Comparison of ENCODE assay signal across 12 cellular contexts in the genomic region with DNA sequence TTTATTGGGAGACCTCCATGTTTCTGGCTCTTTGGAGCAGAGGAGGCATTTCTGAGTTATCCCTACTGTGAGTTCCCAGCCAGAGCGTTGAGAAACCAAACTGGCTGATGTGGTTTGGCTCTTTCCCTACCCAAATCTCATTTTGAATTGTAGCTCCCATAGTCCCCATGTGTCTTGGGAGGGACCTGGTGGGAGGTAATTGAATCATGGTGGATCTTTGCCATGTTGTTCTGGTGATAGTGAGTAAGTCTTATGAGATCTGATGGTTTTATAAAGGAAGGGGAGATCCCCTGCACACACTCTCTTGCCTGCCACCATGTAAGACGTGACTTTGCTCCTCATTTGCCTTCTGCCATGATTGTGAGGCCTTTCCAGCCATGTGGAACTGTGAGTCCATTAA. TPM values are rescaled to one million over a fixed set of nuclear protein-coding genes. Genes with fewer than 3 reads are reported as not detected.
DNase-seq lines count a peak whose midpoint lies in the region; ATAC-seq, FAIRE-seq and TF ChIP-seq lines count a peak whose summit lies in the region.
"Not testable (repeated sequence)": the region's sequence is repeated elsewhere in the genome, so short reads cannot be mapped to it uniquely, and the experiment has no call there.
"Had no signal": no experiment of that assay in that cellular context is flagged by ENCODE, and none has a peak within 500 bp of the region (broad histone marks: within the 10 kb centered on the region; RNA-seq: fewer than 3 reads in every experiment).

No MANE protein-coding gene starts in this region.

- 0 out of 5 replicates have a peak overlapping the region, but pooled peaks of 1 of the 2 experiments have one; percentile 1 for H3K4me3 Mint-ChIP-seq in H9
- H3K4me3 Mint-ChIP-seq in astrocyte (ENCODE audit: unreplicated experiment); nephron progenitor cell: not testable (repeated sequence)

- H2AFZ ChIP-seq in H9 (ENCODE audit: low read length); astrocyte (ENCODE audit: low read depth, low read length): not testable (repeated sequence)

- peak overlapping the region; percentile 50 to 69 (median 66) for H3K27ac Mint-ChIP-seq in H9
- not testable (repeated sequence) for H3K27ac Mint-ChIP-seq in astrocyte (ENCODE audit: unreplicated experiment)
- peak overlapping the region; percentile 91 for H3K27ac Mint-ChIP-seq in nephron progenitor cell

- H3T11ph ChIP-seq in H9 (ENCODE audit: low read length): not testable (repeated sequence)

- not testable (repeated sequence) for TF ChIP-seq POLR2A in esophagus muscularis mucosa (IDR thresholded peaks at IDR 0.05; ENCODE audit: low read depth); gastrocnemius medialis (IDR thresholded peaks at IDR 0.05)

- not testable (repeated sequence) for H2BK20ac ChIP-seq in H9 (ENCODE audit: low read depth, low read length, poor library complexity, severe bottlenecking)

- H2AK5ac ChIP-seq in H9 (ENCODE audit: insufficient read length, low read length): not testable (repeated sequence)

- H4K91ac ChIP-seq in H9 (ENCODE audit: insufficient read length, low read depth, low read length): not testable (repeated sequence)

- H3K9ac ChIP-seq in H9 (ENCODE audit: extremely low read depth, insufficient read length, low read length); HUES64 (ENCODE audit: low read depth, low read length); astrocyte (ENCODE audit: low read length): not testable (repeated sequence)

- not testable (repeated sequence) for TF ChIP-seq CTCF in H9 (conservative IDR thresholded peaks at IDR 0.05); astrocyte (IDR thresholded peaks at IDR 0.05; ENCODE audit: insufficient read depth, low read depth, low read length); astrocyte of the spinal cord (IDR thresholded peaks at IDR 0.05; ENCODE audit: low read depth, low read length); esophagus muscularis mucosa (IDR thresholded peaks at IDR 0.05); nephron progenitor cell (IDR thresholded peaks at IDR 0.05); gastrocnemius medialis (IDR thresholded peaks at IDR 0.05 in 4 of 5, conservative IDR thresholded peaks at IDR 0.05 in 1 of 5)

- not testable (repeated sequence) for DNase-seq in H9, nephron progenitor cell, gastrocnemius medialis
- DNase-seq in astrocyte (ENCODE audit: low read depth) (peak; percentile 65), astrocyte of the spinal cord (ENCODE audit: low read depth, low spot score) (peak; percentile 13), esophagus muscularis mucosa (ENCODE audit: extremely low spot score) (peak; percentile 42)

- H2BK120ac ChIP-seq in H9 (ENCODE audit: low read depth, low read length, poor library complexity, severe bottlenecking): not testable (repeated sequence)

- not testable (repeated sequence) for H3K14ac ChIP-seq in H9 (ENCODE audit: insufficient read depth, low read length)

- WGBS in H9 (ENCODE audit: extremely low coverage, insufficient read length, low lambda C conversion rate): no CpG with 5 or more reads among the region's 2 CpGs
- WGBS in HUES64: 90% methylated on average over 2 of the region's 2 CpGs
- WGBS in esophagus muscularis mucosa: 70% methylated on average over 2 of the region's 2 CpGs

- H3K27ac ChIP-seq in H9 (ENCODE audit: insufficient read length, low read depth, low read length) (peak overlapping the region; percentile 85), HUES64 (ENCODE audit: low read depth, low read length) (peak overlapping the region; percentile 91; the same call in 1 of the 2 replicates), gastrocnemius medialis (peak overlapping the region; percentile 65 to 94 (median 89))
- H3K27ac ChIP-seq in astrocyte (ENCODE audit: low read depth, low read length); esophagus muscularis mucosa (replicated peaks in 1 of 4): not testable (repeated sequence)

- not testable (repeated sequence) for H3K56ac ChIP-seq in H9 (ENCODE audit: insufficient read length, low read depth, low read length)

- H2BK5ac ChIP-seq in H9 (ENCODE audit: insufficient read length, low read length): not testable (repeated sequence)

- not testable (repeated sequence) for TF ChIP-seq EP300 in esophagus muscularis mucosa (IDR thresholded peaks at IDR 0.05)

- H3K36me3 ChIP-seq in HUES64 (ENCODE audit: insufficient read depth, low read length): peaks cover 26% of the 10 kb centered on the region; the same call in 1 of the 2 replicates
- not testable (repeated sequence) for H3K36me3 ChIP-seq in astrocyte (ENCODE audit: insufficient read depth, low read length); esophagus muscularis mucosa; gastrocnemius medialis

- H3K36me3 Mint-ChIP-seq in H9 (ENCODE audit: insufficient read depth in 1 of 3, low read depth in 3 of 3) (peaks cover 6 to 18% (median 18%) of the 10 kb centered on the region in 3 experiments; a peak in 6 of 7 replicates), nephron progenitor cell (ENCODE audit: low read depth) (peaks cover 87% of the 10 kb centered on the region)
- not testable (repeated sequence) for H3K36me3 Mint-ChIP-seq in astrocyte (ENCODE audit: low read depth, unreplicated experiment)

- not testable (repeated sequence) for H3K79me2 ChIP-seq in H9 (ENCODE audit: insufficient read depth, low read length); astrocyte (ENCODE audit: insufficient read depth, low read length)

- H3K4me1 ChIP-seq in H9 (ENCODE audit: insufficient read depth, low read length) (peaks cover 40% of the 10 kb centered on the region), HUES64 (ENCODE audit: insufficient read depth, low read length) (peaks cover 71% of the 10 kb centered on the region), esophagus muscularis mucosa (peaks cover 0 to 34% (median 15%) of the 10 kb centered on the region in 4 donors), gastrocnemius medialis (peaks cover 87 to 97% of the 10 kb centered on the region in 2 donors)
- H3K4me1 ChIP-seq in astrocyte (ENCODE audit: insufficient read depth, low read length): not testable (repeated sequence)

- not testable (repeated sequence) for H3K23ac ChIP-seq in H9 (ENCODE audit: insufficient read length, low read depth, low read length)

- H3K4me2 ChIP-seq in H9 (ENCODE audit: insufficient read depth, insufficient read length, low read length): peak overlapping the region; percentile 32
- H3K4me2 ChIP-seq in astrocyte (ENCODE audit: low read length): not testable (repeated sequence)

- H4K20me1 ChIP-seq in H9 (ENCODE audit: control insufficient read depth, insufficient read depth, insufficient read length); astrocyte (ENCODE audit: insufficient read depth, low read length): not testable (repeated sequence)

- intact Hi-C loops in esophagus muscularis mucosa (cut with DNase I); gastrocnemius medialis (cut with DNase I; ENCODE audit: low total_unique reads): not testable (repeated sequence)

- H3K4me3 ChIP-seq in HUES64 (ENCODE audit: low read length); astrocyte (ENCODE audit: insufficient read depth, low read depth, low read length); astrocyte of the spinal cord (ENCODE audit: low read depth, low read length); esophagus muscularis mucosa; gastrocnemius medialis: not testable (repeated sequence)

- in situ Hi-C loops in astrocyte of the spinal cord (cut with HindIII; ENCODE audit: low sequenced_read_pairs); gastrocnemius medialis (cut with MboI; ENCODE audit: low sequenced_read_pairs in 4 of 4): not testable (repeated sequence)

- H3K9me3 Mint-ChIP-seq in H9; astrocyte (ENCODE audit: unreplicated experiment): not testable (repeated sequence)
- H3K9me3 Mint-ChIP-seq in nephron progenitor cell: peaks cover 24% of the 10 kb centered on the region

- H2BK12ac ChIP-seq in H9 (ENCODE audit: insufficient read length, low read depth, low read length): not testable (repeated sequence)

- H3K79me1 ChIP-seq in H9 (ENCODE audit: insufficient read depth, low read depth, low read length, poor library complexity, severe bottlenecking): not testable (repeated sequence)

- ATAC-seq in gastrocnemius medialis: not testable (repeated sequence)

- not testable (repeated sequence) for H3K27me3 Mint-ChIP-seq in H9 (ENCODE audit: low read depth); astrocyte (ENCODE audit: low read depth, unreplicated experiment); nephron progenitor cell (ENCODE audit: low read depth, poor library complexity)

- not testable (repeated sequence) for H3K18ac ChIP-seq in H9 (ENCODE audit: insufficient read length, low read depth, low read length)

- not testable (repeated sequence) for H4K5ac ChIP-seq in H9 (ENCODE audit: insufficient read length, low read depth, low read length)

- H2BK15ac ChIP-seq in H9 (ENCODE audit: low read depth, low read length): not testable (repeated sequence)

- not testable (repeated sequence) for H3K9me3 ChIP-seq in H9 (ENCODE audit: control insufficient read depth, low read depth, low read length); HUES64 (ENCODE audit: insufficient read depth, low read depth, low read length); astrocyte (ENCODE audit: insufficient read depth, low read depth, low read length); esophagus muscularis mucosa; gastrocnemius medialis

- H3K23me2 ChIP-seq in H9 (ENCODE audit: insufficient read length, low read depth, low read length, poor library complexity, severe bottlenecking): not testable (repeated sequence)

- not testable (repeated sequence) for FAIRE-seq in astrocyte (lab: Jason Lieb, UNC)

- H3K27me3 ChIP-seq in H9 (ENCODE audit: insufficient read depth, low read length); HUES64 (ENCODE audit: insufficient read depth, low read length); astrocyte (ENCODE audit: insufficient read depth, low read length); esophagus muscularis mucosa; gastrocnemius medialis: not testable (repeated sequence)

- H4K8ac ChIP-seq in H9 (replicated peaks; ENCODE audit: insufficient read length, low read depth, low read length): not testable (repeated sequence)

- not testable (repeated sequence) for H3K4ac ChIP-seq in H9 (ENCODE audit: low read depth, low read length)

- H3K4me1 Mint-ChIP-seq in H9 (peaks cover 87 to 92% of the 10 kb centered on the region in 2 experiments), astrocyte (ENCODE audit: low read depth, unreplicated experiment) (peaks cover 47% of the 10 kb centered on the region), nephron progenitor cell (peaks cover 90% of the 10 kb centered on the region)

RNA-seq across cellular contexts. Expression of gene ADCY2, which starts 27.3 kb away (rescaled TPM):
- 30.9 and 31.3 TPM in 2 replicates for total RNA-seq in H9 (2021)
- polyA plus RNA-seq in HUES64 (2013, experiment 1 of 2): 41.4 TPM
- polyA plus RNA-seq in HUES64 (2013, experiment 2 of 2): 43.0 TPM
- 3.7 and 5.7 TPM in 2 replicates for total RNA-seq in astrocyte
- total RNA-seq in esophagus muscularis mucosa: 1 to 10 TPM; 4.8 to 9.1 (median 5.7) TPM
- total RNA-seq in gastrocnemius medialis: 10 to 100 TPM; 24.3 to 50.1 (median 36.5) TPM
- total RNA-seq: CD4-positive, alpha-beta T cell; CD8-positive, alpha-beta memory T cell; GM23248 had no signal
- polyA plus RNA-seq: A549; CD14-positive monocyte; CD8-positive, alpha-beta memory T cell had no signal
